Comparison of ENCODE assay signal across 1 cellular context in the genomic region with DNA sequence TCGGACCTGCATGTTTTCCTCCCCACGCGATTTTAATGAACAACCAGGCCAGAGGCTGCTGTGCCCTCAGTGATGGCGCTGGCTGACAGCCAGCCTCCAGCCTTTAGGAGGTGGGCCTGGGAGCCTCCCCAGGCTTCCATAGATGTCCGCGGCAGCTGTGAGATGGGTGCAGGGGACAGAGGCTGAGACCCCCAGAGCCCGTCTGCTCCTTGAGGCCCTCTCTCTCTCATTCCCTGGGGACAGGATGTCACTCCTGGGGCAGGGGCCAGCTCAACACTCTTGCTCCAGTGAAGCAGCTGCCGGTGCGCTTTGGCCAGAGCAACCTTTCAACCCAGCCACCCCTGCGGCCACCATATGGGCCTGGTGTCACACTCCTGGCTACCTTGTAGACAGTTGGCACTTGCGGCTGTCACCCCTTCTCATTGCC.
TF ChIP-seq lines count a peak whose summit lies in the region.

No MANE protein-coding gene starts in this region.

TF ChIP-seq in HepG2, 621 proteins besides CTCF, POLR2A, EP300 and RAD21 (continued from another document and continues in another):
- TF ChIP-seq, protein P1, sequence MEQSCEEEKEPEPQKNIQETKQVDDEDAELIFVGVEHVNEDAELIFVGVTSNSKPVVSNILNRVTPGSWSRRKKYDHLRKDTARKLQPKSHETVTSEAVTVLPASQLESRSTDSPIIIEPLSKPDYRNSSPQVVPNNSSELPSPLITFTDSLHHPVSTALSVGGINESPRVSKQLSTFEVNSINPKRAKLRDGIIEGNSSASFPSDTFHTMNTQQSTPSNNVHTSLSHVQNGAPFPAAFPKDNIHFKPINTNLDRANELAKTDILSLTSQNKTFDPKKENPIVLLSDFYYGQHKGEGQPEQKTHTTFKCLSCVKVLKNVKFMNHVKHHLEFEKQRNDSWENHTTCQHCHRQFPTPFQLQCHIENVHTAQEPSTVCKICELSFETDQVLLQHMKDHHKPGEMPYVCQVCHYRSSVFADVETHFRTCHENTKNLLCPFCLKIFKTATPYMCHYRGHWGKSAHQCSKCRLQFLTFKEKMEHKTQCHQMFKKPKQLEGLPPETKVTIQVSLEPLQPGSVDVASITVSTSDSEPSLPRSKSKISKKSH (CRISPR knock-in tag; IDR thresholded peaks at IDR 0.05; ENCODE audit: borderline replicate concordance), result no peak
- TF ChIP-seq, protein P2, sequence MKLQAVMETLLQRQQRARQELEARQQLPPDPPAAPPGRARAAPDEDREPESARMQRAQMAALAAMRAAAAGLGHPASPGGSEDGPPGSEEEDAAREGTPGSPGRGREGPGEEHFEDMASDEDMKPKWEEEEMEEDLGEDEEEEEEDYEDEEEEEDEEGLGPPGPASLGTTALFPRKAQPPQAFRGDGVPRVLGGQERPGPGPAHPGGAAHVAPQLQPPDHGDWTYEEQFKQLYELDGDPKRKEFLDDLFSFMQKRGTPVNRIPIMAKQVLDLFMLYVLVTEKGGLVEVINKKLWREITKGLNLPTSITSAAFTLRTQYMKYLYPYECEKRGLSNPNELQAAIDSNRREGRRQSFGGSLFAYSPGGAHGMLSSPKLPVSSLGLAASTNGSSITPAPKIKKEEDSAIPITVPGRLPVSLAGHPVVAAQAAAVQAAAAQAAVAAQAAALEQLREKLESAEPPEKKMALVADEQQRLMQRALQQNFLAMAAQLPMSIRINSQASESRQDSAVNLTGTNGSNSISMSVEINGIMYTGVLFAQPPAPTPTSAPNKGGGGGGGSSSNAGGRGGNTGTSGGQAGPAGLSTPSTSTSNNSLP (IDR thresholded peaks at IDR 0.05; ENCODE audit: low read depth, low read length), result no peak
- TF ChIP-seq NCOA2 (CRISPR knock-in tag; IDR thresholded peaks at IDR 0.05) (0 out of 2 replicates have a peak, but pooled peaks have one; percentile 4), SRSF9 (IDR thresholded peaks at IDR 0.05; ENCODE audit: borderline replicate concordance, insufficient read depth, low read depth, low read length, poor library complexity, severe bottlenecking) (no peak), PHF8 (CRISPR knock-in tag; IDR thresholded peaks at IDR 0.05) (no peak), MTF2 (CRISPR knock-in tag; IDR thresholded peaks at IDR 0.05; ENCODE audit: borderline replicate concordance) (0 out of 2 replicates have a peak, but pooled peaks have one; percentile 68), ZNF790 (CRISPR knock-in tag; IDR thresholded peaks at IDR 0.05; ENCODE audit: borderline replicate concordance) (no peak), HMG20A (CRISPR knock-in tag; IDR thresholded peaks at IDR 0.05; ENCODE audit: borderline replicate concordance) (no peak), ZBTB3 (CRISPR knock-in tag; IDR thresholded peaks at IDR 0.05; ENCODE audit: borderline replicate concordance, low read depth) (no peak), REPIN1 (CRISPR knock-in tag; IDR thresholded peaks at IDR 0.05; ENCODE audit: borderline replicate concordance, low read depth) (0 out of 2 replicates have a peak, but pooled peaks have one; percentile 37), KDM2A (CRISPR knock-in tag; IDR thresholded peaks at IDR 0.05; ENCODE audit: borderline replicate concordance, low read depth) (no peak; the same call in none of the 2 replicates), TBL1XR1 (IDR thresholded peaks at IDR 0.05; ENCODE audit: borderline replicate concordance, low read length, partially characterized antibody) (no peak), ZNF839 (CRISPR knock-in tag; IDR thresholded peaks at IDR 0.05; ENCODE audit: borderline replicate concordance) (no peak), ZFP37 (CRISPR knock-in tag; IDR thresholded peaks at IDR 0.05; ENCODE audit: borderline replicate concordance) (no peak), FOXA1 (IDR thresholded peaks at IDR 0.05) (no peak), FOXA1 (CRISPR knock-in tag; IDR thresholded peaks at IDR 0.05) (no peak), NR3C1 (CRISPR knock-in tag; IDR thresholded peaks at IDR 0.05) (no peak), SMAD1 (CRISPR knock-in tag; IDR thresholded peaks at IDR 0.05; ENCODE audit: borderline replicate concordance, low read depth) (no peak), FIP1L1 (IDR thresholded peaks at IDR 0.05; ENCODE audit: borderline replicate concordance, insufficient read depth, low read depth, low read length) (no peak), ZNF282 (IDR thresholded peaks at IDR 0.05; ENCODE audit: partially characterized antibody) (no peak), EHMT2 (IDR thresholded peaks at IDR 0.05; ENCODE audit: borderline replicate concordance, low read depth, low read length) (no peak), GTF2F1 (IDR thresholded peaks at IDR 0.05; ENCODE audit: low read length) (no peak), REXO4 (CRISPR knock-in tag; IDR thresholded peaks at IDR 0.05; ENCODE audit: borderline replicate concordance) (no peak)
- TF ChIP-seq, protein P3, sequence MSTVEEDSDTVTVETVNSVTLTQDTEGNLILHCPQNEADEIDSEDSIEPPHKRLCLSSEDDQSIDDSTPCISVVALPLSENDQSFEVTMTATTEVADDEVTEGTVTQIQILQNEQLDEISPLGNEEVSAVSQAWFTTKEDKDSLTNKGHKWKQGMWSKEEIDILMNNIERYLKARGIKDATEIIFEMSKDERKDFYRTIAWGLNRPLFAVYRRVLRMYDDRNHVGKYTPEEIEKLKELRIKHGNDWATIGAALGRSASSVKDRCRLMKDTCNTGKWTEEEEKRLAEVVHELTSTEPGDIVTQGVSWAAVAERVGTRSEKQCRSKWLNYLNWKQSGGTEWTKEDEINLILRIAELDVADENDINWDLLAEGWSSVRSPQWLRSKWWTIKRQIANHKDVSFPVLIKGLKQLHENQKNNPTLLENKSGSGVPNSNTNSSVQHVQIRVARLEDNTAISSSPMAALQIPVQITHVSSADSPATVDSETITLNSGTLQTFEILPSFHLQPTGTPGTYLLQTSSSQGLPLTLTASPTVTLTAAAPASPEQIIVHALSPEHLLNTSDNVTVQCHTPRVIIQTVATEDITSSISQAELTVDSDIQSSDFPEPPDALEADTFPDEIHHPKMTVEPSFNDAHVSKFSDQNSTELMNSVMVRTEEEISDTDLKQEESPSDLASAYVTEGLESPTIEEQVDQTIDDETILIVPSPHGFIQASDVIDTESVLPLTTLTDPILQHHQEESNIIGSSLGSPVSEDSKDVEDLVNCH (CRISPR knock-in tag; IDR thresholded peaks at IDR 0.05), result no peak
- TF ChIP-seq, protein P4, sequence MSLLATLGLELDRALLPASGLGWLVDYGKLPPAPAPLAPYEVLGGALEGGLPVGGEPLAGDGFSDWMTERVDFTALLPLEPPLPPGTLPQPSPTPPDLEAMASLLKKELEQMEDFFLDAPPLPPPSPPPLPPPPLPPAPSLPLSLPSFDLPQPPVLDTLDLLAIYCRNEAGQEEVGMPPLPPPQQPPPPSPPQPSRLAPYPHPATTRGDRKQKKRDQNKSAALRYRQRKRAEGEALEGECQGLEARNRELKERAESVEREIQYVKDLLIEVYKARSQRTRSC (CRISPR knock-in tag; IDR thresholded peaks at IDR 0.05; ENCODE audit: low read depth), result no peak
- TF ChIP-seq, protein P5, sequence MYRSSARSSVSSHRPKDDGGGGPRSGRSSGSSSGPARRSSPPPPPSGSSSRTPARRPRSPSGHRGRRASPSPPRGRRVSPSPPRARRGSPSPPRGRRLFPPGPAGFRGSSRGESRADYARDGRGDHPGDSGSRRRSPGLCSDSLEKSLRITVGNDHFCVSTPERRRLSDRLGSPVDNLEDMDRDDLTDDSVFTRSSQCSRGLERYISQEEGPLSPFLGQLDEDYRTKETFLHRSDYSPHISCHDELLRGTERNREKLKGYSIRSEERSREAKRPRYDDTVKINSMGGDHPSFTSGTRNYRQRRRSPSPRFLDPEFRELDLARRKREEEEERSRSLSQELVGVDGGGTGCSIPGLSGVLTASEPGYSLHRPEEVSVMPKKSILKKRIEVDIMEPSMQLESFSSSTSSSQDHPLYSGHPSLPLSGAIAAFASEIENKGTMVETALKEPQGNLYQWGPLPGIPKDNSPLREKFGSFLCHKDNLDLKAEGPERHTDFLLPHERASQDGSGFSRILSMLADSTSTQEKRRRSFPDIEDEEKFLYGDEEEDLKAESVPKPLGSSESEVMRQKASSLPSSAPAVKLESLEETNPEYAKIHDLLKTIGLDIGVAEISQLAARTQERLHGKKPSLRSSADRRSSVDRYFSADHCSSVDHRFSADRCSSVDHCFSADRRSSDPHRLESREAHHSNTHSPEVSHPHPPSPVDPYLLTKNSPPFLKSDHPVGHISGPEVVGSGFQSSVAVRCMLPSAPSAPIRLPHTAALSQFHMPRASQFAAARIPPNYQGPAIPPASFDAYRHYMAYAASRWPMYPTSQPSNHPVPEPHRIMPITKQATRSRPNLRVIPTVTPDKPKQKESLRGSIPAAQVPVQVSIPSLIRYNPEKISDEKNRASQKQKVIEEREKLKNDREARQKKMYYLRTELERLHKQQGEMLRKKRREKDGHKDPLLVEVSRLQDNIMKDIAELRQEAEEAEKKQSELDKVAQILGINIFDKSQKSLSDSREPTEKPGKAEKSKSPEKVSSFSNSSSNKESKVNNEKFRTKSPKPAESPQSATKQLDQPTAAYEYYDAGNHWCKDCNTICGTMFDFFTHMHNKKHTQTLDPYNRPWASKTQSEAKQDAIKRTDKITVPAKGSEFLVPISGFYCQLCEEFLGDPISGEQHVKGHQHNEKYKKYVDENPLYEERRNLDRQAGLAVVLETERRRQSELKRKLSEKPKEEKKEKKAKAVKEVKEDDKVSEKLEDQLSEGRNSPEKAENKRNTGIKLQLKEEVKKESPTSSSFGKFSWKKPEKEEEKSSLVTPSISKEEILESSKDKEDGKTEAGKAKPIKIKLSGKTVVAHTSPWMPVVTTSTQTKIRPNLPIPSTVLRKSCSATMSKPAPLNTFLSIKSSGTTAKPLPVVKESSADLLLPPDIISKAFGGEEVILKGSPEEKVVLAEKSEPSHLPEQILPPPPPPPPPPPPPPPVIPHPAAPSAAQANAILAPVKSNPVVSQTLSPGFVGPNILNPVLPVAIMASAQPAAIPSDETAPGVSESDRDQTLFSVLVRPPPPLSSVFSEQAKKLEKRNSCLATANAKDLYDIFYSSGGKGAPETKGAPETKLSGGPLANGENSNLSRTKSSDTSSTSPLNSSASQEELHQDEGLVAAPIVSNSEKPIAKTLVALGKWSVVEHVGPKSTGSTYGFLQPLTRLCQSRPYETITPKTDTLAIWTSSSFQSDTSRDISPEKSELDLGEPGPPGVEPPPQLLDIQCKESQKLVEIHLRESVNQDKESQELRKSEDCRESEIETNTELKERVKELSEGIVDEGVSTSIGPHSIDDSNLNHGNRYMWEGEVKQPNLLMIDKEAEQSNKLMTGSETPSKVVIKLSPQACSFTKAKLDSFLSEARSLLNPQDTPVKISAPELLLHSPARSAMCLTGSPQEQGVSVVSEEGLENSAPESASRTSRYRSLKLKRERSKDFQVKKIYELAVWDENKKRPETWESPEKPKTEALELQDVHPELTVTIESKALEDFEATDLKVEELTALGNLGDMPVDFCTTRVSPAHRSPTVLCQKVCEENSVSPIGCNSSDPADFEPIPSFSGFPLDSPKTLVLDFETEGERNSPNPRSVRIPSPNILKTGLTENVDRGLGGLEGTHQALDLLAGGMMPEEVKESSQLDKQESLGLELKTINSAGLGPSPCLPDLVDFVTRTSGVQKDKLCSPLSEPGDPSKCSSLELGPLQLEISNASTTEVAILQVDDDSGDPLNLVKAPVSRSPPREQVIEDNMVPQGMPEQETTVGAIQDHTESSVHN (CRISPR knock-in tag; IDR thresholded peaks at IDR 0.05), result no peak
- TF ChIP-seq, protein P6, sequence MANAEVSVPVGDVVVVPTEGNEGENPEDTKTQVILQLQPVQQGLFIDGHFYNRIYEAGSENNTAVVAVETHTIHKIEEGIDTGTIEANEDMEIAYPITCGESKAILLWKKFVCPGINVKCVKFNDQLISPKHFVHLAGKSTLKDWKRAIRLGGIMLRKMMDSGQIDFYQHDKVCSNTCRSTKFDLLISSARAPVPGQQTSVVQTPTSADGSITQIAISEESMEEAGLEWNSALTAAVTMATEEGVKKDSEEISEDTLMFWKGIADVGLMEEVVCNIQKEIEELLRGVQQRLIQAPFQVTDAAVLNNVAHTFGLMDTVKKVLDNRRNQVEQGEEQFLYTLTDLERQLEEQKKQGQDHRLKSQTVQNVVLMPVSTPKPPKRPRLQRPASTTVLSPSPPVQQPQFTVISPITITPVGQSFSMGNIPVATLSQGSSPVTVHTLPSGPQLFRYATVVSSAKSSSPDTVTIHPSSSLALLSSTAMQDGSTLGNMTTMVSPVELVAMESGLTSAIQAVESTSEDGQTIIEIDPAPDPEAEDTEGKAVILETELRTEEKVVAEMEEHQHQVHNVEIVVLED (CRISPR knock-in tag; IDR thresholded peaks at IDR 0.05; ENCODE audit: borderline replicate concordance), result no peak
- TF ChIP-seq, protein P7, sequence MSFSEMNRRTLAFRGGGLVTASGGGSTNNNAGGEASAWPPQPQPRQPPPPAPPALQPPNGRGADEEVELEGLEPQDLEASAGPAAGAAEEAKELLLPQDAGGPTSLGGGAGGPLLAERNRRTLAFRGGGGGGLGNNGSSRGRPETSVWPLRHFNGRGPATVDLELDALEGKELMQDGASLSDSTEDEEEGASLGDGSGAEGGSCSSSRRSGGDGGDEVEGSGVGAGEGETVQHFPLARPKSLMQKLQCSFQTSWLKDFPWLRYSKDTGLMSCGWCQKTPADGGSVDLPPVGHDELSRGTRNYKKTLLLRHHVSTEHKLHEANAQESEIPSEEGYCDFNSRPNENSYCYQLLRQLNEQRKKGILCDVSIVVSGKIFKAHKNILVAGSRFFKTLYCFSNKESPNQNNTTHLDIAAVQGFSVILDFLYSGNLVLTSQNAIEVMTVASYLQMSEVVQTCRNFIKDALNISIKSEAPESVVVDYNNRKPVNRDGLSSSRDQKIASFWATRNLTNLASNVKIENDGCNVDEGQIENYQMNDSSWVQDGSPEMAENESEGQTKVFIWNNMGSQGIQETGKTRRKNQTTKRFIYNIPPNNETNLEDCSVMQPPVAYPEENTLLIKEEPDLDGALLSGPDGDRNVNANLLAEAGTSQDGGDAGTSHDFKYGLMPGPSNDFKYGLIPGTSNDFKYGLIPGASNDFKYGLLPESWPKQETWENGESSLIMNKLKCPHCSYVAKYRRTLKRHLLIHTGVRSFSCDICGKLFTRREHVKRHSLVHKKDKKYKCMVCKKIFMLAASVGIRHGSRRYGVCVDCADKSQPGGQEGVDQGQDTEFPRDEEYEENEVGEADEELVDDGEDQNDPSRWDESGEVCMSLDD (CRISPR knock-in tag; IDR thresholded peaks at IDR 0.05; ENCODE audit: borderline replicate concordance), result no peak
- TF ChIP-seq, protein P8, sequence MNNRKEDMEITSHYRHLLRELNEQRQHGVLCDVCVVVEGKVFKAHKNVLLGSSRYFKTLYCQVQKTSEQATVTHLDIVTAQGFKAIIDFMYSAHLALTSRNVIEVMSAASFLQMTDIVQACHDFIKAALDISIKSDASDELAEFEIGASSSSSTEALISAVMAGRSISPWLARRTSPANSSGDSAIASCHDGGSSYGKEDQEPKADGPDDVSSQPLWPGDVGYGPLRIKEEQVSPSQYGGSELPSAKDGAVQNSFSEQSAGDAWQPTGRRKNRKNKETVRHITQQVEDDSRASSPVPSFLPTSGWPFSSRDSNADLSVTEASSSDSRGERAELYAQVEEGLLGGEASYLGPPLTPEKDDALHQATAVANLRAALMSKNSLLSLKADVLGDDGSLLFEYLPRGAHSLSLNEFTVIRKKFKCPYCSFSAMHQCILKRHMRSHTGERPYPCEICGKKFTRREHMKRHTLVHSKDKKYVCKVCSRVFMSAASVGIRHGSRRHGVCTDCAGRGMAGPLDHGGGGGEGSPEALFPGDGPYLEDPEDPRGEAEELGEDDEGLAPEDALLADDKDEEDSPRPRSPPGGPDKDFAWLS (CRISPR knock-in tag; IDR thresholded peaks at IDR 0.05; ENCODE audit: borderline replicate concordance), result no peak
- TF ChIP-seq, protein P9, sequence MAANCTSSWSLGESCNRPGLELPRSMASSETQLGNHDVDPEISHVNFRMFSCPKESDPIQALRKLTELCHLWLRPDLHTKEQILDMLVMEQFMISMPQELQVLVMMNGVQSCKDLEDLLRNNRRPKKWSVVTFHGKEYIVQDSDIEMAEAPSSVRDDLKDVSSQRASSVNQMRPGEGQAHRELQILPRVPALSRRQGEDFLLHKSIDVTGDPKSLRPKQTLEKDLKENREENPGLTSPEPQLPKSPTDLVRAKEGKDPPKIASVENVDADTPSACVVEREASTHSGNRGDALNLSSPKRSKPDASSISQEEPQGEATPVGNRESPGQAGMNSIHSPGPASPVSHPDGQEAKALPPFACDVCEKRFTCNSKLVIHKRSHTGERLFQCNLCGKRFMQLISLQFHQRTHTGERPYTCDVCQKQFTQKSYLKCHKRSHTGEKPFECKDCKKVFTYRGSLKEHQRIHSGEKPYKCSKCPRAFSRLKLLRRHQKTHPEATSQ (CRISPR knock-in tag; IDR thresholded peaks at IDR 0.05; ENCODE audit: borderline replicate concordance), result no peak
